ENCODE assay signal across 16 cellular contexts in genomic region chr5:14231888-14232287, GRCh38.
DNase-seq lines count a peak whose midpoint lies in the region; ATAC-seq and TF ChIP-seq lines count a peak whose summit lies in the region.
"Had no signal": no experiment of that assay in that cellular context is flagged by ENCODE, and none has a peak within 500 bp of the region (broad histone marks: within the 10 kb centered on the region; RNA-seq: fewer than 3 reads in every experiment).

No MANE protein-coding gene starts in this region.

- peak overlapping the region; percentile 43 for H2BK120ac ChIP-seq in trophoblast cell (ENCODE audit: insufficient read depth, low read length, poor library complexity)

- peaks cover 13% of the 10 kb centered on the region for H3K79me2 ChIP-seq in trophoblast cell (ENCODE audit: control insufficient read depth, insufficient read depth, low read length, poor library complexity)

- H3K23ac ChIP-seq in trophoblast cell (ENCODE audit: low read length): no peak overlapping the region

- H3K9me3 ChIP-seq in Panc1 (ENCODE audit: control insufficient read depth, insufficient read depth, low read depth, low read length) (no peaks in the 10 kb centered on the region), trophoblast cell (ENCODE audit: insufficient read depth, low read depth, low read length) (no peaks in the 10 kb centered on the region)
- H3K9me3 ChIP-seq: A549, Caco-2 had no signal

- no peak for DNase-seq in HFFc6
- DNase-seq in Panc1 (ENCODE audit: low read depth, low spot score): no peak
- no peak for DNase-seq in endothelial cell (ENCODE audit: low spot score)
- no peak for DNase-seq in trophoblast cell
- DNase-seq in DMS79 (lab: John Stamatoyannopoulos, UW): no peak
- DNase-seq in amygdala (lab: John Stamatoyannopoulos, UW): no peak
- DNase-seq: Caco-2; CD8-positive, alpha-beta T cell; GF-D8; H9 had no signal

- ATAC-seq in Panc1 (no peak), GM21390 (IDR thresholded peaks at IDR 0.05; ENCODE audit: unreplicated experiment) (no peak), HG03520 (IDR thresholded peaks at IDR 0.05; ENCODE audit: unreplicated experiment) (no peak)
- ATAC-seq: A549; CD8-positive, alpha-beta T cell; GM23338; HepG2 had no signal

- H3K9ac ChIP-seq in trophoblast cell (ENCODE audit: low read length): no peak overlapping the region

- H3K9me3 Mint-ChIP-seq in HFFc6: no peaks in the 10 kb centered on the region
- no peaks in the 10 kb centered on the region for H3K9me3 Mint-ChIP-seq in endothelial cell (ENCODE audit: unreplicated experiment)
- H3K9me3 Mint-ChIP-seq: CD14-positive monocyte; CD8-positive, alpha-beta T cell; GM23338; H9 had no signal

- peak overlapping the region; percentile 8 for H4K91ac ChIP-seq in trophoblast cell (ENCODE audit: low read depth, low read length)

- H3K36me3 Mint-ChIP-seq in HFFc6 (ENCODE audit: low read depth) (peaks cover 51% of the 10 kb centered on the region), endothelial cell (ENCODE audit: low read depth, unreplicated experiment) (no peaks in the 10 kb centered on the region)
- H3K36me3 Mint-ChIP-seq: CD14-positive monocyte; CD8-positive, alpha-beta T cell had no signal

- H3K18ac ChIP-seq in trophoblast cell (ENCODE audit: low read length): no peak overlapping the region

- intact Hi-C loops in Panc1 (cut with micrococcal nuclease; ENCODE audit: unreplicated experiment): no loop called here

- peaks cover 7% of the 10 kb centered on the region for H3K79me1 ChIP-seq in trophoblast cell (ENCODE audit: low read length)

- H3K4me3 Mint-ChIP-seq in HFFc6: peak overlapping the region; percentile 15; the same call in 1 of the 2 replicates
- H3K4me3 Mint-ChIP-seq in endothelial cell (ENCODE audit: unreplicated experiment): no peak overlapping the region
- H3K4me3 Mint-ChIP-seq: CD14-positive monocyte; CD8-positive, alpha-beta T cell; GM23338; H9 had no signal

- no peak overlapping the region for H3K14ac ChIP-seq in trophoblast cell (ENCODE audit: low read length)

- H3K4me3 ChIP-seq in Panc1 (ENCODE audit: low read depth in 2 of 2, low read length in 2 of 2): no peak overlapping the region
- H3K4me3 ChIP-seq in trophoblast cell (ENCODE audit: low read depth, low read length): no peak overlapping the region
- H3K4me3 ChIP-seq: A549, GM23338 had no signal

- H3K4me1 ChIP-seq in Panc1 (ENCODE audit: control insufficient read depth, insufficient read depth, low read length) (peaks cover 96% of the 10 kb centered on the region), trophoblast cell (ENCODE audit: control insufficient read depth in 1 of 2, insufficient read depth in 2 of 2, low read length in 2 of 2) (peaks cover 9 to 13% of the 10 kb centered on the region in 2 experiments)

- CTCF ChIA-PET in Panc1 (lab: Charles Lee): no interaction called here

- H3K4ac ChIP-seq in trophoblast cell (ENCODE audit: low read depth, low read length): peak overlapping the region; percentile 50

- no peak overlapping the region for H4K12ac ChIP-seq in trophoblast cell (ENCODE audit: low read depth, low read length)

- H3K36me3 ChIP-seq in Panc1 (ENCODE audit: control insufficient read depth, insufficient read depth, low read length) (no peaks in the 10 kb centered on the region; the same call in 1 of the 2 replicates), trophoblast cell (ENCODE audit: control insufficient read depth in 1 of 2, insufficient read depth in 2 of 2, low read length in 2 of 2) (peaks cover 0 to 2% of the 10 kb centered on the region in 2 experiments)

- H3K27ac ChIP-seq in Panc1 (ENCODE audit: low read length): peak overlapping the region; percentile 96
- H3K27ac ChIP-seq in trophoblast cell (ENCODE audit: low read depth, low read length): no peak overlapping the region
- H3K27ac ChIP-seq: A549 had no signal

- no peak overlapping the region for H2BK12ac ChIP-seq in trophoblast cell (ENCODE audit: low read length)

- POLR2A ChIA-PET in Panc1 (lab: Charles Lee): no interaction called here

- no peak overlapping the region for H4K8ac ChIP-seq in trophoblast cell (ENCODE audit: low read depth, low read length)

- H3K27me3 ChIP-seq in Panc1 (ENCODE audit: control insufficient read depth, insufficient read depth, low read length) (no peaks in the 10 kb centered on the region), trophoblast cell (ENCODE audit: insufficient read depth, low read length) (no peaks in the 10 kb centered on the region)

- peaks cover 98% of the 10 kb centered on the region for H3K4me1 Mint-ChIP-seq in HFFc6 (ENCODE audit: low read depth)
- H3K4me1 Mint-ChIP-seq in endothelial cell (ENCODE audit: unreplicated experiment): peaks cover 69% of the 10 kb centered on the region

- no peak for TF ChIP-seq CTCF in HFFc6 (IDR thresholded peaks at IDR 0.05)
- TF ChIP-seq CTCF in Panc1 (IDR thresholded peaks at IDR 0.05): no peak
- TF ChIP-seq CTCF in endothelial cell (IDR thresholded peaks at IDR 0.05; ENCODE audit: unreplicated experiment): no peak

- H3K27me3 Mint-ChIP-seq in HFFc6 (ENCODE audit: insufficient read depth) (peaks cover 3% of the 10 kb centered on the region), endothelial cell (ENCODE audit: unreplicated experiment) (peaks cover 2% of the 10 kb centered on the region)

- H3K4me2 ChIP-seq in trophoblast cell (ENCODE audit: low read length): no peak overlapping the region
- H3K4me2 ChIP-seq: A549 had no signal

- H2AFZ ChIP-seq in trophoblast cell (ENCODE audit: insufficient read depth, low read length, poor library complexity): no peak overlapping the region
- H2AFZ ChIP-seq: GM23338 had no signal

- H3K27ac Mint-ChIP-seq in HFFc6 (peak overlapping the region; percentile 59), endothelial cell (ENCODE audit: unreplicated experiment) (peak overlapping the region; percentile 12)
- H3K27ac Mint-ChIP-seq: CD14-positive monocyte; CD8-positive, alpha-beta T cell; GM23338; H9 had no signal

- in situ Hi-C loops in Panc1 (cut with HindIII; ENCODE audit: low pct_unique_long_range_greater_than_20kb, low sequenced_read_pairs): no loop called here

- H2BK5ac ChIP-seq in trophoblast cell (ENCODE audit: low read depth, low read length, poor library complexity): no peak overlapping the region

- WGBS in trophoblast cell (ENCODE audit: extremely low coverage, insufficient coverage, insufficient read length): no CpG with 5 or more reads among the region's 4 CpGs

- BruUV-seq in Panc1 (replicated peaks; lab: Mats Ljungman, UMichigan): TSS peak; percentile 0

- H2AK5ac ChIP-seq in trophoblast cell (ENCODE audit: low read length): no peak overlapping the region
